ENCODE assay signal across 1 cellular context in genomic region chr5:14668247-14668646, GRCh38.
A peak's percentile ranks its signal among the peaks of the same experiment; 100 is the strongest.
TF ChIP-seq lines count a peak whose summit lies in the region.

No MANE protein-coding gene starts in this region.

TF ChIP-seq in HepG2, 621 proteins besides CTCF, POLR2A, EP300 and RAD21 (continued from another document and continues in another):
- no peak for TF ChIP-seq ZNF318 (CRISPR knock-in tag; IDR thresholded peaks at IDR 0.05)
- no peak for TF ChIP-seq ZBTB8A (CRISPR knock-in tag; IDR thresholded peaks at IDR 0.05; ENCODE audit: borderline replicate concordance, low read depth)
- no peak for TF ChIP-seq TERF1 (CRISPR knock-in tag; IDR thresholded peaks at IDR 0.05)
- no peak for TF ChIP-seq BRD4 (CRISPR knock-in tag; IDR thresholded peaks at IDR 0.05)
- TF ChIP-seq ZNF784 (CRISPR knock-in tag; IDR thresholded peaks at IDR 0.05; ENCODE audit: borderline replicate concordance): no peak
- TF ChIP-seq TP53 (CRISPR knock-in tag; conservative IDR thresholded peaks at IDR 0.05): no peak
- no peak for TF ChIP-seq TFAP4 (IDR thresholded peaks at IDR 0.05; ENCODE audit: borderline replicate concordance, low read depth)
- no peak for TF ChIP-seq MAFF (IDR thresholded peaks at IDR 0.05; ENCODE audit: low read depth, low read length)
- TF ChIP-seq ASH2L (IDR thresholded peaks at IDR 0.05; ENCODE audit: insufficient read length, low read depth, low read length): peak; percentile 25
- no peak for TF ChIP-seq KIAA2018 (CRISPR knock-in tag; IDR thresholded peaks at IDR 0.05; ENCODE audit: borderline replicate concordance)
- no peak for TF ChIP-seq ZKSCAN5 (CRISPR knock-in tag; IDR thresholded peaks at IDR 0.05)
- TF ChIP-seq CEBPZ (IDR thresholded peaks at IDR 0.05; ENCODE audit: low read length): no peak
- TF ChIP-seq NR0B2 (CRISPR knock-in tag; IDR thresholded peaks at IDR 0.05): no peak
- no peak for TF ChIP-seq POGZ (CRISPR knock-in tag; IDR thresholded peaks at IDR 0.05)
- no peak for TF ChIP-seq FUBP1 (CRISPR knock-in tag; IDR thresholded peaks at IDR 0.05; ENCODE audit: borderline replicate concordance)
- TF ChIP-seq TARDBP (CRISPR knock-in tag; IDR thresholded peaks at IDR 0.05): 0 out of 2 replicates have a peak, but pooled peaks have one; percentile 25
- no peak for TF ChIP-seq NFYC (CRISPR knock-in tag; IDR thresholded peaks at IDR 0.05)
- TF ChIP-seq ELK4 (CRISPR knock-in tag; IDR thresholded peaks at IDR 0.05; ENCODE audit: borderline replicate concordance): no peak
- no peak for TF ChIP-seq ZZZ3 (CRISPR knock-in tag; IDR thresholded peaks at IDR 0.05; ENCODE audit: borderline replicate concordance)
